Comparison of ENCODE assay signal across 8 cellular contexts in genomic region chr10:110357252-110357780, GRCh38. TPM values are rescaled to one million over a fixed set of nuclear protein-coding genes. Genes with fewer than 3 reads are reported as not detected.
DNase-seq lines count a peak whose midpoint lies in the region; ATAC-seq and FAIRE-seq lines count a peak whose summit lies in the region.
"Had no signal": no experiment of that assay in that cellular context is flagged by ENCODE, and none has a peak within 500 bp of the region (broad histone marks: within the 10 kb centered on the region; RNA-seq: fewer than 3 reads in every experiment).

No MANE protein-coding gene starts in this region.

- FAIRE-seq in RCC 7860 (lab: Jason Lieb, UNC), result no peak

- H3K9me3 Mint-ChIP-seq in activated naive CD8-positive, alpha-beta T cell treated with anti-CD3 and anti-CD28 coated beads for 36 hours, result no peaks in the 10 kb centered on the region

- H3K4me1 Mint-ChIP-seq in activated naive CD8-positive, alpha-beta T cell treated with anti-CD3 and anti-CD28 coated beads for 36 hours, result peaks cover 49% of the 10 kb centered on the region

- ATAC-seq in GM19397 (IDR thresholded peaks at IDR 0.05; ENCODE audit: unreplicated experiment) (peak; percentile 25), GM18517 (IDR thresholded peaks at IDR 0.05; ENCODE audit: unreplicated experiment) (no peak)

- no peaks in the 10 kb centered on the region for H3K36me3 Mint-ChIP-seq in activated naive CD8-positive, alpha-beta T cell treated with anti-CD3 and anti-CD28 coated beads for 36 hours
- H3K36me3 Mint-ChIP-seq: brain had no signal

- H3K27me3 Mint-ChIP-seq in activated naive CD8-positive, alpha-beta T cell treated with anti-CD3 and anti-CD28 coated beads for 36 hours, result peaks cover 10% of the 10 kb centered on the region

- no peak overlapping the region for H3K4me3 Mint-ChIP-seq in activated naive CD8-positive, alpha-beta T cell treated with anti-CD3 and anti-CD28 coated beads for 36 hours
- H3K4me3 Mint-ChIP-seq: brain had no signal

- H3K27ac Mint-ChIP-seq in activated naive CD8-positive, alpha-beta T cell treated with anti-CD3 and anti-CD28 coated beads for 36 hours, result peak overlapping the region; percentile 85

- peak; percentile 71 for DNase-seq in RCC 7860 (ENCODE audit: low spot score)
- DNase-seq in activated naive CD8-positive, alpha-beta T cell treated with anti-CD3 and anti-CD28 coated beads for 36 hours, result no peak
- peak; percentile 64 for DNase-seq in myocyte (ENCODE audit: low read depth)
- no peak for DNase-seq in GDM1 (lab: John Stamatoyannopoulos, UW)
- DNase-seq in GOT3 (lab: John Stamatoyannopoulos, UW), result no peak

RNA-seq across cellular contexts. Expression of gene SMNDC1, which starts 52.6 kb away (rescaled TPM):
- 10 to 100 TPM; 55.1 to 56.9 TPM for total RNA-seq in activated naive CD8-positive, alpha-beta T cell treated with anti-CD3 and anti-CD28 coated beads for 36 hours
- 6.5 and 9.9 TPM in 2 replicates for total RNA-seq in myocyte
- 17.4 TPM for polyA plus RNA-seq in myocyte (2012)

Comparison
In these comparisons a context has a peak if more than half of its experiments do, and no peak if none do; other contexts are left out.
1. DNase-seq: peak in RCC 7860 (single experiment) and myocyte (single experiment); none in activated naive CD8-positive, alpha-beta T cell treated with anti-CD3 and anti-CD28 coated beads for 36 hours (single experiment), GDM1 (single experiment) and GOT3 (single experiment).